9 cellular contexts compared by ENCODE assay signal in genomic region chr12:124509676-124510300, GRCh38. TPM values are rescaled to one million over a fixed set of nuclear protein-coding genes. Genes with fewer than 3 reads are reported as not detected.
DNase-seq lines count a peak whose midpoint lies in the region; ATAC-seq and TF ChIP-seq lines count a peak whose summit lies in the region.
"Had no signal": no experiment of that assay in that cellular context is flagged by ENCODE, and none has a peak within 500 bp of the region (broad histone marks: within the 10 kb centered on the region; RNA-seq: fewer than 3 reads in every experiment).

No MANE protein-coding gene starts in this region.

- H3K4me3 ChIP-seq in CD4-positive, CD25-positive, alpha-beta regulatory T cell (ENCODE audit: low read depth, low read length) = no peak overlapping the region

- no peaks in the 10 kb centered on the region for H3K36me3 ChIP-seq in CD4-positive, CD25-positive, alpha-beta regulatory T cell (ENCODE audit: control insufficient read depth, insufficient read depth, low read length)

- peaks cover 4% of the 10 kb centered on the region for H3K36me3 Mint-ChIP-seq in CD4-positive, CD25-positive, alpha-beta regulatory T cell
- peaks cover 4% of the 10 kb centered on the region for H3K36me3 Mint-ChIP-seq in osteocyte (ENCODE audit: unreplicated experiment)
- H3K36me3 Mint-ChIP-seq: natural killer cell had no signal

- ATAC-seq in CD4-positive, CD25-positive, alpha-beta regulatory T cell (ENCODE audit: low read depth in 2 of 2) = no peak
- ATAC-seq in HG03521 (IDR thresholded peaks at IDR 0.05; ENCODE audit: unreplicated experiment) = no peak
- no peak for ATAC-seq in HG02571 (IDR thresholded peaks at IDR 0.05; ENCODE audit: unreplicated experiment)
- ATAC-seq in GM19023 (IDR thresholded peaks at IDR 0.05; ENCODE audit: unreplicated experiment) = no peak
- ATAC-seq in GM21737 (IDR thresholded peaks at IDR 0.05; ENCODE audit: unreplicated experiment) = no peak

- H3K27me3 ChIP-seq in CD4-positive, CD25-positive, alpha-beta regulatory T cell (ENCODE audit: control insufficient read depth, insufficient read depth, low read length) = no peaks in the 10 kb centered on the region

- no peaks in the 10 kb centered on the region for H3K9me3 ChIP-seq in CD4-positive, CD25-positive, alpha-beta regulatory T cell (ENCODE audit: control insufficient read depth in 2 of 2, low read length in 2 of 2)

- H3K4me3 Mint-ChIP-seq in CD4-positive, CD25-positive, alpha-beta regulatory T cell = no peak overlapping the region
- no peak overlapping the region for H3K4me3 Mint-ChIP-seq in osteocyte (ENCODE audit: unreplicated experiment)

- no peak overlapping the region for H3K27ac ChIP-seq in CD4-positive, CD25-positive, alpha-beta regulatory T cell (ENCODE audit: insufficient read depth, low read length, poor library complexity, severe bottlenecking)

- DNase-seq in CD4-positive, CD25-positive, alpha-beta regulatory T cell = no peak
- peak; percentile 71 for DNase-seq in SK-MEL-5 (ENCODE audit: low read depth, low spot score)
- peak; percentile 18 for DNase-seq in fibroblast of the conjunctiva (ENCODE audit: low read depth)
- no peak for DNase-seq in osteocyte (ENCODE audit: extremely low spot score, unreplicated experiment)
- DNase-seq: natural killer cell had no signal

- H3K27ac Mint-ChIP-seq in CD4-positive, CD25-positive, alpha-beta regulatory T cell = peak overlapping the region in 2 of 3 donors; percentile 56 to 65
- peak overlapping the region; percentile 67 for H3K27ac Mint-ChIP-seq in osteocyte (ENCODE audit: unreplicated experiment)

- no peaks in the 10 kb centered on the region for H3K9me3 Mint-ChIP-seq in CD4-positive, CD25-positive, alpha-beta regulatory T cell
- no peaks in the 10 kb centered on the region for H3K9me3 Mint-ChIP-seq in osteocyte (ENCODE audit: unreplicated experiment)
- H3K9me3 Mint-ChIP-seq: natural killer cell had no signal

- no peaks in the 10 kb centered on the region for H3K27me3 Mint-ChIP-seq in CD4-positive, CD25-positive, alpha-beta regulatory T cell
- no peaks in the 10 kb centered on the region for H3K27me3 Mint-ChIP-seq in osteocyte (ENCODE audit: unreplicated experiment)

- no peaks in the 10 kb centered on the region for H3K4me1 ChIP-seq in CD4-positive, CD25-positive, alpha-beta regulatory T cell (ENCODE audit: control insufficient read depth, insufficient read depth, low read length, poor library complexity, severe bottlenecking)

- no peak for TF ChIP-seq CTCF in osteocyte (IDR thresholded peaks at IDR 0.05)

- in situ Hi-C loops in SK-MEL-5 (cut with HindIII; ENCODE audit: low pct_unique_long_range_greater_than_20kb, low sequenced_read_pairs) = no loop called here

- H3K4me1 Mint-ChIP-seq in CD4-positive, CD25-positive, alpha-beta regulatory T cell = peaks cover 0 to 33% (median 5%) of the 10 kb centered on the region in 4 donors
- H3K4me1 Mint-ChIP-seq in osteocyte (ENCODE audit: unreplicated experiment) = peaks cover 87% of the 10 kb centered on the region

RNA-seq across cellular contexts. Expression of gene NCOR2, which starts 57.6 kb away (rescaled TPM):
- 134 TPM for total RNA-seq in CD4-positive, CD25-positive, alpha-beta regulatory T cell
- polyA plus RNA-seq in CD4-positive, CD25-positive, alpha-beta regulatory T cell = 1 to 10 TPM; 2.0 to 4.1 (median 2.4) TPM
- 23.3 and 33.9 TPM in 2 replicates for total RNA-seq in SK-MEL-5 (2014; rRNA removed; shearing (Covaris generic))
- polyA plus RNA-seq in SK-MEL-5 (2015; cell fraction: cytosol; rRNA removed) = 161 and 175 TPM in 2 replicates
- 131 and 142 TPM in 2 replicates for polyA plus RNA-seq in SK-MEL-5 (2015; cell fraction: nucleus; rRNA removed)
- total RNA-seq in osteocyte = 362 and 381 TPM in 2 replicates

Comparison
In these comparisons a context has a peak if more than half of its experiments do, and no peak if none do; other contexts are left out.
1. DNase-seq: peak in SK-MEL-5 (single experiment) and fibroblast of the conjunctiva (single experiment); none in CD4-positive, CD25-positive, alpha-beta regulatory T cell (0 of 3) and osteocyte (single experiment).